8 cellular contexts compared by ENCODE assay signal in the genomic region with DNA sequence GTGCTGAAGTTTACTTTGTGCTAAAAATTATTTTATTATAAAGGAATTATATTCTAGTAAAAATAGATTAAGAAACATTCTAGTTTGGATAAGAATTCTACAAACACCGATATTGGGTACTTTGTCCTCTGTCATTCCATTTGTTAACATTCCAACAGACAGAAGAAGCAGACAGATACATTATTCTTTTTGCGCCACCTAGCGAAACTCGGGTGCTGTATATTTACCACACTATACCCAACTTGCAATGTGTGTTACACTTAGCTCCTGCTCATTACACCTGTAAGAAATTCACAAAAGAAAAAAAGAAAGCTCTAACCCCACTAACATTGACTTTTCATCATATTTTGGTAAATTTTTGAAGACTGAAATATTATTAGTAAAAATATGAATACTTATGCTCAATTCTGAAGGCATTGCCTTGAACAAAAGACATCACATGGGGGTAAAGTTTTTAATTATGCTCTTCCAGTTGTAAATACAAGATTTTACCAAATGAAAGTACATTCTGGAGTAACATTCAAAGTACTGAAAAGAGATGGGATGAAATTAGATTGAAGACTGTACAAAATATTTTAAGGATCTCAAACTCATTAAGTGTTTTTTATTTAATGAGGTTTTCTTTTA.
DNase-seq lines count a peak whose midpoint lies in the region; ATAC-seq and TF ChIP-seq lines count a peak whose summit lies in the region.

No MANE protein-coding gene starts in this region.

- no peaks in the 10 kb centered on the region for H3K9me3 Mint-ChIP-seq in activated T-cell treated with anti-CD3 and anti-CD28 coated beads, Interleukin-2, amount 50 U/mL, for 4 hours

- peak in 1 of 3 donors; percentile 44 for TF ChIP-seq CTCF in ovary (IDR thresholded peaks at IDR 0.05)

- no peak overlapping the region for H3K27ac ChIP-seq in ovary

- DNase-seq in DMS114 treated with DMSO at 0.1 percent for 48 hours (lab: John Stamatoyannopoulos, UW; ENCODE audit: unreplicated experiment) (peak; percentile 60), NCI-H748 (lab: John Stamatoyannopoulos, UW; ENCODE audit: unreplicated experiment) (peak; percentile 50), germinal center (ENCODE audit: low spot score) (peak; percentile 6), ovary (peak; percentile 14 to 53 (median 29))
- peak; percentile 4 for DNase-seq in activated T-cell treated with anti-CD3 and anti-CD28 coated beads, Interleukin-2, amount 50 U/mL, for 4 hours

- no peak overlapping the region for H3K4me3 ChIP-seq in ovary

- no peak for TF ChIP-seq EP300 in ovary (IDR thresholded peaks at IDR 0.05)

- H3K36me3 ChIP-seq in ovary, result no peaks in the 10 kb centered on the region

- peaks cover 6% of the 10 kb centered on the region for H3K36me3 Mint-ChIP-seq in activated T-cell treated with anti-CD3 and anti-CD28 coated beads, Interleukin-2, amount 50 U/mL, for 4 hours (ENCODE audit: insufficient read depth)

- ATAC-seq in GM19452 (IDR thresholded peaks at IDR 0.05; ENCODE audit: unreplicated experiment), result peak; percentile 90
- ATAC-seq in HG03457 (IDR thresholded peaks at IDR 0.05; ENCODE audit: unreplicated experiment), result peak; percentile 83
- ATAC-seq in activated T-cell treated with anti-CD3 and anti-CD28 coated beads, Interleukin-2, amount 50 U/mL, for 4 hours, result no peak
- no peak for ATAC-seq in HG03280 (IDR thresholded peaks at IDR 0.05; ENCODE audit: unreplicated experiment)

- no peaks in the 10 kb centered on the region for H3K4me1 ChIP-seq in ovary (ENCODE audit: insufficient read depth)

- peaks cover 4% of the 10 kb centered on the region for H3K27me3 ChIP-seq in ovary

- no peaks in the 10 kb centered on the region for H3K27me3 Mint-ChIP-seq in activated T-cell treated with anti-CD3 and anti-CD28 coated beads, Interleukin-2, amount 50 U/mL, for 4 hours (ENCODE audit: low read depth)

- no peaks in the 10 kb centered on the region for H3K4me1 Mint-ChIP-seq in activated T-cell treated with anti-CD3 and anti-CD28 coated beads, Interleukin-2, amount 50 U/mL, for 4 hours (ENCODE audit: low read depth)

- intact Hi-C loops in ovary (cut with DNase I), result loop anchor here (5.0 to 10.0 kb wide), 2 partner anchors 817 to 820 kb away; no protein-coding TSS in a partner anchor

- 1 to 2% (median 1%) methylated on average over 4 of the region's 4 CpGs for WGBS in ovary, 3 donors

- H3K9me3 ChIP-seq in ovary, result no peaks in the 10 kb centered on the region

- no peak overlapping the region for H3K4me3 Mint-ChIP-seq in activated T-cell treated with anti-CD3 and anti-CD28 coated beads, Interleukin-2, amount 50 U/mL, for 4 hours

- TF ChIP-seq POLR2A in ovary (IDR thresholded peaks at IDR 0.05), result no peak

Comparison
In these comparisons a context has a peak if more than half of its experiments do, and no peak if none do; other contexts are left out.
1. DNase-seq: peak in every context shown above with its lines; median percentile 60 in DMS114 treated with DMSO at 0.1 percent for 48 hours; 50 in NCI-H748; 29 in ovary; 6 in germinal center; 4 in activated T-cell treated with anti-CD3 and anti-CD28 coated beads, Interleukin-2, amount 50 U/mL, for 4 hours.
2. ATAC-seq: peak in GM19452 (single experiment) and HG03457 (single experiment); none in activated T-cell treated with anti-CD3 and anti-CD28 coated beads, Interleukin-2, amount 50 U/mL, for 4 hours (0 of 2) and HG03280 (single experiment).